ENCODE assay signal across 8 cellular contexts in genomic region chr13:52617070-52618060, GRCh38. TPM values are rescaled to one million over a fixed set of nuclear protein-coding genes. Genes with fewer than 3 reads are reported as not detected.
A peak's percentile ranks its signal among the peaks of the same experiment; 100 is the strongest.
DNase-seq lines count a peak whose midpoint lies in the region; ATAC-seq, FAIRE-seq and TF ChIP-seq lines count a peak whose summit lies in the region.

No MANE protein-coding gene starts in this region.

- CTCF ChIA-PET in endothelial cell of umbilical vein (lab: Charles Lee), result interaction anchor here (1.0 to 2.3 kb wide), 9 partner anchors 8 to 351 kb away, joined by 3 to 24 read pairs (median 4); partner anchors contain the start of gene SUGT1

- H3K36me3 ChIP-seq in HUES48 (ENCODE audit: control insufficient read depth, insufficient read depth, low read length), result peaks cover 3% of the 10 kb centered on the region; the same call in 1 of the 2 replicates
- H3K36me3 ChIP-seq in NT2/D1 (ENCODE audit: insufficient read depth, insufficient read length, low read length), result no peaks in the 10 kb centered on the region
- H3K36me3 ChIP-seq in endothelial cell of umbilical vein (ENCODE audit: control insufficient read depth in 2 of 2, extremely low read depth in 1 of 2, insufficient read depth in 2 of 2, low read length in 2 of 2), result no peaks in the 10 kb centered on the region

- peak overlapping the region; percentile 90 for H3K4me2 ChIP-seq in endothelial cell of umbilical vein (ENCODE audit: insufficient read depth, low read length)

- peak; percentile 68 for DNase-seq in D721Med (ENCODE audit: insufficient read length, low spot score)
- DNase-seq in NT2/D1 (ENCODE audit: low read depth, low spot score), result peak; percentile 68
- DNase-seq in activated CD8-positive, alpha-beta memory T cell treated with anti-CD3 and anti-CD28 coated beads, Interleukin-2, amount 50 U/mL, for 24 hours (ENCODE audit: extremely low read depth), result peak; percentile 67
- peak; percentile 62 for DNase-seq in endothelial cell of umbilical vein (ENCODE audit: low read depth, low spot score)
- DNase-seq in stimulated activated CD8-positive, alpha-beta memory T cell treated with anti-CD3 and anti-CD28 coated beads, Interleukin-2, amount 100 ng/mL, for 1 hour (ENCODE audit: low read depth in 2 of 2), result peak; percentile 66 to 70

- peak overlapping the region; percentile 82 for H2AFZ ChIP-seq in endothelial cell of umbilical vein (ENCODE audit: low read depth, low read length)

- H4K20me1 ChIP-seq in endothelial cell of umbilical vein (replicated peaks; ENCODE audit: control insufficient read depth, extremely low read depth, insufficient read depth, low read length), result no peaks in the 10 kb centered on the region

- FAIRE-seq in D721Med (lab: Jason Lieb, UNC) (no peak), endothelial cell of umbilical vein (lab: Jason Lieb, UNC) (peak; percentile 85)

- no peak for TF ChIP-seq CTCF in D721Med (IDR thresholded peaks at IDR 0.05; ENCODE audit: insufficient read depth, missing control alignments)
- TF ChIP-seq CTCF in endothelial cell of umbilical vein (IDR thresholded peaks at IDR 0.05; ENCODE audit: extremely low read depth in 1 of 2, insufficient read depth in 1 of 2, low read depth in 1 of 2, low read length in 2 of 2), result no peak

- POLR2A ChIA-PET in endothelial cell of umbilical vein (lab: Charles Lee), result interaction anchor here (1.7 to 2.2 kb wide), 2 partner anchors 17 to 36 kb away, joined by 6 to 14 read pairs; partner anchors contain the start of gene SUGT1

- H3K9me3 ChIP-seq in HUES48 (ENCODE audit: control insufficient read depth, insufficient read depth, low read length) (no peaks in the 10 kb centered on the region), NT2/D1 (ENCODE audit: insufficient read depth, low read length) (no peaks in the 10 kb centered on the region), endothelial cell of umbilical vein (replicated peaks; ENCODE audit: control insufficient read depth, insufficient read depth, low read length) (no peaks in the 10 kb centered on the region), mononuclear cell (ENCODE audit: low read depth, low read length) (no peaks in the 10 kb centered on the region)

- peaks cover 46% of the 10 kb centered on the region for H3K79me2 ChIP-seq in endothelial cell of umbilical vein (ENCODE audit: control insufficient read depth, insufficient read depth, low read length)

- H3K27ac ChIP-seq in HUES48 (ENCODE audit: low read depth, low read length) (no peak overlapping the region), endothelial cell of umbilical vein (ENCODE audit: insufficient read depth, low read depth, low read length) (peak overlapping the region; percentile 61)

- no peaks in the 10 kb centered on the region for H3K9me1 ChIP-seq in endothelial cell of umbilical vein (replicated peaks; ENCODE audit: control insufficient read depth, extremely low read depth, insufficient read depth, low read length)

- dilution Hi-C loops in endothelial cell of umbilical vein (cut with MboI; ENCODE audit: extremely low pct_ligation_motif_present, low sequenced_read_pairs), result no loop called here

- no peaks in the 10 kb centered on the region for H3K27me3 ChIP-seq in HUES48 (ENCODE audit: control insufficient read depth, insufficient read depth, low read length)
- no peaks in the 10 kb centered on the region for H3K27me3 ChIP-seq in NT2/D1 (ENCODE audit: insufficient read depth, insufficient read length)
- H3K27me3 ChIP-seq in endothelial cell of umbilical vein (ENCODE audit: control insufficient read depth in 2 of 2, insufficient read depth in 2 of 2, low read length in 2 of 2), result no peaks in the 10 kb centered on the region
- no peaks in the 10 kb centered on the region for H3K27me3 ChIP-seq in mononuclear cell (ENCODE audit: insufficient read depth, low read length)

- peak overlapping the region; percentile 70 for H3K9ac ChIP-seq in HUES48 (ENCODE audit: low read depth, low read length)
- H3K9ac ChIP-seq in NT2/D1 (ENCODE audit: insufficient read length, low read depth), result peak overlapping the region; percentile 81
- peak overlapping the region; percentile 67 for H3K9ac ChIP-seq in endothelial cell of umbilical vein (replicated peaks; ENCODE audit: extremely low read depth, insufficient read depth, low read length)

- peak; percentile 65 for TF ChIP-seq POLR2A in endothelial cell of umbilical vein (IDR thresholded peaks at IDR 0.05; ENCODE audit: low read depth, low read length)

- intact Hi-C loops in endothelial cell of umbilical vein (cut with micrococcal nuclease), result loop anchor here (1.0 to 5.0 kb wide), 2 partner anchors 35 to 45 kb away; partner anchors contain the start of gene SUGT1

- peak overlapping the region; percentile 97 for H3K4me3 ChIP-seq in HUES48 (ENCODE audit: low read depth, low read length)
- H3K4me3 ChIP-seq in NT2/D1 (ENCODE audit: insufficient read length, low read depth), result peak overlapping the region; percentile 71
- peak overlapping the region; percentile 45 to 98 (median 94) for H3K4me3 ChIP-seq in endothelial cell of umbilical vein (replicated peaks in 1 of 3; ENCODE audit: insufficient read depth in 1 of 3, low read depth in 1 of 3, low read length in 3 of 3)
- peak overlapping the region; percentile 84 for H3K4me3 ChIP-seq in mononuclear cell (ENCODE audit: low read length)

- TSS peak; percentile 78 for BruUV-seq in endothelial cell of umbilical vein (replicated peaks; lab: Mats Ljungman, UMichigan)

- ATAC-seq in GM21447 (IDR thresholded peaks at IDR 0.05; ENCODE audit: unreplicated experiment), result peak; percentile 96

- H3K4me1 ChIP-seq in HUES48 (ENCODE audit: control insufficient read depth, insufficient read depth, low read length) (0 out of 2 replicates have a peak, but pooled peaks cover 3% of the 10 kb centered on the region), NT2/D1 (ENCODE audit: insufficient read depth, insufficient read length) (no peaks in the 10 kb centered on the region), endothelial cell of umbilical vein (ENCODE audit: control insufficient read depth, extremely low read depth, insufficient read depth, low read length) (peaks cover 12% of the 10 kb centered on the region), mononuclear cell (ENCODE audit: insufficient read depth, low read length) (peaks cover 27% of the 10 kb centered on the region)

TF ChIP-seq in endothelial cell of umbilical vein, 7 proteins besides CTCF, POLR2A, EP300 and RAD21:
- TF ChIP-seq POLR2AphosphoS5 (IDR thresholded peaks at IDR 0.05; ENCODE audit: insufficient read depth, low read depth, low read length), result peak; percentile 79
- no peak for TF ChIP-seq MYC (IDR thresholded peaks at IDR 0.05; ENCODE audit: low read depth, low read length)
- no peak for TF ChIP-seq FOS (IDR thresholded peaks at IDR 0.05; ENCODE audit: borderline replicate concordance, insufficient read depth, low read length)

RNA-seq across cellular contexts. Expression of gene HNRNPA1L2, which starts 24.9 kb away (rescaled TPM):
- total RNA-seq in endothelial cell of umbilical vein, result 11.7 and 12.4 TPM in 2 replicates
- 3.7 and 5.4 TPM in 2 replicates for polyA plus RNA-seq in endothelial cell of umbilical vein
- polyA plus RNA-seq in endothelial cell of umbilical vein (2011; cell fraction: cytosol; rRNA removed), result 10.3 and 12.2 TPM in 2 replicates
- polyA plus RNA-seq in endothelial cell of umbilical vein (2011; cell fraction: nucleus; rRNA removed), result 35.2 and 38.3 TPM in 2 replicates
- 19.5 and 26.5 TPM in 2 replicates for polyA plus RNA-seq in endothelial cell of umbilical vein (2012)
- 6.2 and 7.1 TPM in 2 replicates for polyA minus RNA-seq in endothelial cell of umbilical vein
- 1.2 TPM for polyA minus RNA-seq in endothelial cell of umbilical vein (2011; cell fraction: cytosol; rRNA and poly(A)+ RNA removed)
- polyA minus RNA-seq in endothelial cell of umbilical vein (2011; cell fraction: nucleus; rRNA and poly(A)+ RNA removed), result 9.7 and 14.2 TPM in 2 replicates
- total RNA-seq in mononuclear cell, result 8.2 TPM

RNA-seq across cellular contexts. Expression of gene SUGT1, which starts 35.3 kb away (rescaled TPM):
- 74.2 and 78.8 TPM in 2 replicates for total RNA-seq in endothelial cell of umbilical vein
- polyA plus RNA-seq in endothelial cell of umbilical vein, result 15.2 and 21.7 TPM in 2 replicates
- 31.3 and 36.6 TPM in 2 replicates for polyA plus RNA-seq in endothelial cell of umbilical vein (2011; cell fraction: cytosol; rRNA removed)
- 25.0 and 34.0 TPM in 2 replicates for polyA plus RNA-seq in endothelial cell of umbilical vein (2011; cell fraction: nucleus; rRNA removed)
- polyA plus RNA-seq in endothelial cell of umbilical vein (2012), result 67.7 and 98.6 TPM in 2 replicates
- 40.1 and 45.0 TPM in 2 replicates for polyA minus RNA-seq in endothelial cell of umbilical vein
- polyA minus RNA-seq in endothelial cell of umbilical vein (2011; cell fraction: cytosol; rRNA and poly(A)+ RNA removed), result 12.8 TPM
- 27.3 and 28.7 TPM in 2 replicates for polyA minus RNA-seq in endothelial cell of umbilical vein (2011; cell fraction: nucleus; rRNA and poly(A)+ RNA removed)
- total RNA-seq in mononuclear cell, result 14.9 TPM
